ENCODE assay signal across 8 cellular contexts in genomic region chr11:105719073-105719846, GRCh38.
DNase-seq lines count a peak whose midpoint lies in the region; ATAC-seq, FAIRE-seq and TF ChIP-seq lines count a peak whose summit lies in the region.

No MANE protein-coding gene starts in this region.

- peaks cover 0 to 4% (median 0%) of the 10 kb centered on the region in 5 experiments for H3K9me3 Mint-ChIP-seq in brain

- no peak for FAIRE-seq in urothelium cell line (lab: Jason Lieb, UNC)

- TF ChIP-seq CTCF in brain (conservative IDR thresholded peaks at IDR 0.05) (no peak), heart left ventricle (IDR thresholded peaks at IDR 0.05) (no peak)

- H3K27ac Mint-ChIP-seq in brain, result peak overlapping the region in 3 of 5 experiments; percentile 22 to 82 (median 78)

- H3K36me3 ChIP-seq in heart left ventricle, result no peaks in the 10 kb centered on the region

- peak overlapping the region in 3 of 5 experiments; percentile 21 to 57 (median 35) for H3K4me3 Mint-ChIP-seq in brain

- no peak overlapping the region for H3K4me3 ChIP-seq in heart left ventricle

- no peaks in the 10 kb centered on the region for H3K4me1 ChIP-seq in heart left ventricle

- no peak overlapping the region for H3K27ac ChIP-seq in heart left ventricle

- H3K27me3 ChIP-seq in heart left ventricle, result no peaks in the 10 kb centered on the region

- no peak for TF ChIP-seq POLR2A in heart left ventricle (IDR thresholded peaks at IDR 0.05)

- intact Hi-C loops in heart left ventricle (cut with DNase I), result no loop called here

- ATAC-seq in GM21786 (IDR thresholded peaks at IDR 0.05; ENCODE audit: unreplicated experiment) (peak; percentile 95), heart left ventricle (no peak)

- no peaks in the 10 kb centered on the region for H3K9me3 ChIP-seq in heart left ventricle

- peaks cover 32% of the 10 kb centered on the region for H3K4me1 Mint-ChIP-seq in brain

- WGBS in heart left ventricle, 4 donors, result 82 to 86% (median 84%) methylated on average over 12 of the region's 12 CpGs

- H3K27me3 Mint-ChIP-seq in brain, result peaks cover 3% of the 10 kb centered on the region

- DNase-seq in ELR (ENCODE audit: low read depth), result peak; percentile 96
- peak; percentile 93 for DNase-seq in HT1080 (ENCODE audit: low read depth)
- peak; percentile 25 for DNase-seq in urothelium cell line (ENCODE audit: low spot score)
- no peak for DNase-seq in NCI-H1694 (lab: John Stamatoyannopoulos, UW)
- DNase-seq in DMS114 treated with DMSO at 0.1 percent for 48 hours (lab: John Stamatoyannopoulos, UW; ENCODE audit: unreplicated experiment), result no peak
- DNase-seq in heart left ventricle, result no peak

- H3K36me3 Mint-ChIP-seq in brain, result no peaks in the 10 kb centered on the region

Comparison
In these comparisons a context has a peak if more than half of its experiments do, and no peak if none do; other contexts are left out.
1. DNase-seq: peak in ELR (single experiment), HT1080 (single experiment) and urothelium cell line (single experiment); none in NCI-H1694 (single experiment), DMS114 treated with DMSO at 0.1 percent for 48 hours (single experiment) and heart left ventricle (0 of 5).